8 cellular contexts compared by ENCODE assay signal in the genomic region with DNA sequence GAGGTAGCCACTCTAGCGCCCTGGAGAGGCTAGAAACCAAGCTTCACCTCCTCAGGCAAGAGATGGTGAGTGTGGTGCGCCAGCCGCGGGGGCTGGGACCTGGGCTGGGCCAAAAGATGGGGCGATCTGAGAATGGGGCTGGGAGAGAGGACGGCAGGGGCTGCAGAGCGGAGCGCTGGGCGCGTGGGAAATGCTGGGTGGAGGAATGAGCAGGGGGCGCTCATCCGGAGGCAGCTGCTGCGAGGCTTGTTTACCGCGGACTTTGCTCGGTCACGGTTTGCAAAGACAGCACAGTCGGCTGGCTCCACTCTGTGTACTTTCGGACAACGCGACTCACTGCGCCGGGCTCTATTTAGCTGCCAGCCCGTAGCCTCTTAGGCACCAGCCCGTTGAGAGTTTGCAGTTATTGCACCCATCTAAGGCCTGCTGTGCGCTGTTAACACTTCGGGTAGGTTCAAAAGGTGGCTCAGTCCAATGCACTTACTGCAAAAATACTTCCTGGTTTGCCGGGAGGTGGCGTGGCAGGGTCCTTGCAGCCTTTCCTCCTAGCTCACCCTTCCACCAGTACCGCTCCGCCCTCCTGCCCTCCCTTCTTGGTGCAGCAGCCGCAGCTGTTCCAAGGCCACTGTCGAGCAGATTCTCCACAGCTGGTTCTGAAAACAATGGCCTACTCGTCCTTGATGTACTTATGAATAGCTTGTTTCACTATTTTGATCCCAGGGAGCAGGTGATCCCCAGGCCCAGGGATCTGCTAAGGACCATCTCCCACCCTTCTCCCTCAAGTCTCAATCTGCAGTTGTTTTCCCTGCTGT. TPM values are rescaled to one million over a fixed set of nuclear protein-coding genes. Genes with fewer than 3 reads are reported as not detected.
DNase-seq lines count a peak whose midpoint lies in the region; ATAC-seq, FAIRE-seq and TF ChIP-seq lines count a peak whose summit lies in the region.

No MANE protein-coding gene starts in this region.

- peak overlapping the region; percentile 67 for H2AFZ ChIP-seq in keratinocyte (ENCODE audit: control insufficient read depth, low read length)

- no peak for TF ChIP-seq POLR2A in spleen (IDR thresholded peaks at IDR 0.05)

- H3K79me2 ChIP-seq in keratinocyte (ENCODE audit: control insufficient read depth, insufficient read depth, low read length): peaks cover 14% of the 10 kb centered on the region

- H3K9ac ChIP-seq in HUES48 (ENCODE audit: low read depth, low read length): no peak overlapping the region
- H3K9ac ChIP-seq in NT2/D1 (ENCODE audit: insufficient read length, low read depth): peak overlapping the region; percentile 66
- peak overlapping the region; percentile 92 for H3K9ac ChIP-seq in keratinocyte (ENCODE audit: control insufficient read depth, extremely low read depth, insufficient read depth, low read length)

- H3K36me3 ChIP-seq in HUES48 (ENCODE audit: control insufficient read depth, insufficient read depth, low read length) (no peaks in the 10 kb centered on the region), NT2/D1 (ENCODE audit: insufficient read depth, insufficient read length, low read length) (no peaks in the 10 kb centered on the region), keratinocyte (ENCODE audit: control insufficient read depth in 2 of 2, extremely low read depth in 1 of 2, insufficient read depth in 2 of 2, low read length in 2 of 2) (peaks cover 2 to 9% of the 10 kb centered on the region in 2 experiments), spleen (no peaks in the 10 kb centered on the region)

- peak; percentile 81 for TF ChIP-seq CTCF in chondrocyte (IDR thresholded peaks at IDR 0.05)
- TF ChIP-seq CTCF in keratinocyte (optimal IDR thresholded peaks at IDR 0.05 in 1 of 3, IDR thresholded peaks at IDR 0.05 in 1 of 3, conservative IDR thresholded peaks at IDR 0.05 in 1 of 3; ENCODE audit: extremely low read depth in 1 of 3, insufficient read depth in 2 of 3, low read length in 3 of 3): peak in 2 of 3 experiments; percentile 56 to 81
- peak in 7 of 11 experiments; percentile 6 to 32 (median 25) for TF ChIP-seq CTCF in spleen (IDR thresholded peaks at IDR 0.05 in 8 of 11, conservative IDR thresholded peaks at IDR 0.05 in 3 of 11)

- peaks cover 17% of the 10 kb centered on the region for H3K36me3 Mint-ChIP-seq in chondrocyte (ENCODE audit: low read depth)

- H3K9me3 ChIP-seq in HUES48 (ENCODE audit: control insufficient read depth, insufficient read depth, low read length) (no peaks in the 10 kb centered on the region), NT2/D1 (ENCODE audit: insufficient read depth, low read length) (no peaks in the 10 kb centered on the region), keratinocyte (ENCODE audit: control insufficient read depth, low read depth, low read length) (no peaks in the 10 kb centered on the region), spleen (no peaks in the 10 kb centered on the region)

- peak overlapping the region; percentile 100 for H3K27ac Mint-ChIP-seq in chondrocyte (ENCODE audit: unreplicated experiment)

- intact Hi-C loops in spleen (cut with DNase I; ENCODE audit: low total_unique reads): no loop called here

- dilution Hi-C loops in keratinocyte (cut with MboI; ENCODE audit: extremely low pct_ligation_motif_present, low sequenced_read_pairs): no loop called here

- H3K4me1 Mint-ChIP-seq in chondrocyte (ENCODE audit: low read depth): peaks cover 50% of the 10 kb centered on the region

- WGBS in spleen, 5 donors: 0 to 4% (median 1%) methylated on average over 32 to 34 of the region's 34 CpGs

- H3K27me3 ChIP-seq in HUES48 (ENCODE audit: control insufficient read depth, insufficient read depth, low read length) (peaks cover 24% of the 10 kb centered on the region), NT2/D1 (ENCODE audit: insufficient read depth, insufficient read length) (peaks cover 12% of the 10 kb centered on the region), keratinocyte (ENCODE audit: control insufficient read depth, extremely low read depth, insufficient read depth, low read length) (no peaks in the 10 kb centered on the region), spleen (replicated peaks in 1 of 7) (peaks cover 0 to 27% (median 5%) of the 10 kb centered on the region in 7 donors)

- H3K4me3 Mint-ChIP-seq in chondrocyte (ENCODE audit: unreplicated experiment): peak overlapping the region; percentile 96

- peak; percentile 95 for DNase-seq in DMS 273 (lab: John Stamatoyannopoulos, UW; ENCODE audit: unreplicated experiment)
- peak; percentile 52 for DNase-seq in NT2/D1 (ENCODE audit: low read depth, low spot score)
- peak; percentile 94 for DNase-seq in chondrocyte (ENCODE audit: low spot score)
- no peak for DNase-seq in keratinocyte (ENCODE audit: low read depth, low spot score)
- DNase-seq in spleen: peak; percentile 85
- DNase-seq in activated effector memory CD4-positive, alpha-beta T cell treated with anti-CD3 and anti-CD28 coated beads, Interleukin-2, amount 50 U/mL, for 16 hours: no peak

- H3K9me1 ChIP-seq in keratinocyte (ENCODE audit: control insufficient read depth, extremely low read depth, insufficient read depth, low read length): no peaks in the 10 kb centered on the region

- H3K4me1 ChIP-seq in HUES48 (ENCODE audit: control insufficient read depth, insufficient read depth, low read length) (peaks cover 4% of the 10 kb centered on the region; the same call in 1 of the 2 replicates), NT2/D1 (ENCODE audit: insufficient read depth, insufficient read length) (no peaks in the 10 kb centered on the region), keratinocyte (ENCODE audit: control insufficient read depth, extremely low read depth, insufficient read depth, low read length) (peaks cover 27% of the 10 kb centered on the region), spleen (peaks cover 0 to 16% (median 3%) of the 10 kb centered on the region in 6 donors)

- peak; percentile 94 for ATAC-seq in GM21360 (IDR thresholded peaks at IDR 0.05; ENCODE audit: unreplicated experiment)

- peak; percentile 80 for FAIRE-seq in keratinocyte (lab: Jason Lieb, UNC)

- H3K4me2 ChIP-seq in keratinocyte (ENCODE audit: control insufficient read depth, extremely low read depth, insufficient read depth, low read depth, low read length): peak overlapping the region; percentile 92

- H3K4me3 ChIP-seq in HUES48 (ENCODE audit: low read depth, low read length): peak overlapping the region; percentile 81
- peak overlapping the region; percentile 75 for H3K4me3 ChIP-seq in NT2/D1 (ENCODE audit: insufficient read length, low read depth)
- peak overlapping the region; percentile 74 to 89 (median 88) for H3K4me3 ChIP-seq in keratinocyte (ENCODE audit: control insufficient read depth in 2 of 3, extremely low read depth in 1 of 3, insufficient read depth in 2 of 3, low read depth in 1 of 3, low read length in 3 of 3)
- H3K4me3 ChIP-seq in spleen: peak overlapping the region; percentile 37 to 76 (median 56)

- H3K9me3 Mint-ChIP-seq in chondrocyte (ENCODE audit: low read depth): no peaks in the 10 kb centered on the region

- no peaks in the 10 kb centered on the region for H3K27me3 Mint-ChIP-seq in chondrocyte (ENCODE audit: low read depth)

- H3K27ac ChIP-seq in HUES48 (ENCODE audit: low read depth, low read length) (peak overlapping the region; percentile 17), keratinocyte (ENCODE audit: control insufficient read depth, insufficient read depth, low read length) (peak overlapping the region; percentile 95), spleen (peak overlapping the region; percentile 64 to 88 (median 82))

- H4K20me1 ChIP-seq in keratinocyte (ENCODE audit: control insufficient read depth, extremely low read depth, insufficient read depth, low read length): no peaks in the 10 kb centered on the region

RNA-seq across cellular contexts. Expression of gene LURAP1L, which starts 1.3 kb away (rescaled TPM):
- total RNA-seq in chondrocyte (57.0 to 67.4 TPM (median 67.1 TPM) in 3 replicates), spleen (10 to 100 TPM; 10.3 to 34.0 (median 16.9) TPM)
- polyA plus RNA-seq in keratinocyte (11.9 to 42.7 TPM (median 25.0 TPM) in 3 replicates), spleen (1 to 10 TPM; 5.6 to 8.1 (median 5.8) TPM)
- polyA plus RNA-seq in keratinocyte (2011; ENCODE audit: low read depth): 34.2 TPM
- polyA plus RNA-seq in keratinocyte (2011; cell fraction: cytosol; rRNA removed): 17.4 and 18.7 TPM in 2 replicates
- 52.9 and 62.6 TPM in 2 replicates for polyA plus RNA-seq in keratinocyte (2011; cell fraction: nucleus; rRNA removed)
- polyA plus RNA-seq in keratinocyte (2012; ENCODE audit: low replicate concordance): 8.0 and 35.9 TPM in 2 replicates
- 9.9 to 62.2 TPM (median 26.1 TPM) in 3 replicates for polyA minus RNA-seq in keratinocyte
- polyA minus RNA-seq in keratinocyte (2011; cell fraction: cytosol; rRNA and poly(A)+ RNA removed): 20.3 TPM
- 37.4 and 60.2 TPM in 2 replicates for polyA minus RNA-seq in keratinocyte (2011; cell fraction: nucleus; rRNA and poly(A)+ RNA removed)

Comparison
In these comparisons a context has a peak if more than half of its experiments do, and no peak if none do; other contexts are left out.
1. DNase-seq: peak in DMS 273 (single experiment), NT2/D1 (single experiment), chondrocyte (single experiment) and spleen (single experiment); none in keratinocyte (single experiment) and activated effector memory CD4-positive, alpha-beta T cell treated with anti-CD3 and anti-CD28 coated beads, Interleukin-2, amount 50 U/mL, for 16 hours (single experiment).
2. H3K27ac ChIP-seq: peak in every context shown above with its lines; median percentile 95 in keratinocyte; 82 in spleen; 17 in HUES48.
3. CTCF ChIP-seq: peak in every context shown above with its lines; median percentile 81 in chondrocyte; 68 in keratinocyte; 25 in spleen.
4. Peak in every context shown above with its lines, with median percentiles within 50 percentile points of each other: H3K4me3 ChIP-seq.